In genomic region chr2:217698691-217699090, GRCh38 we compare ENCODE assay signal across 19 cellular contexts.
"Had no signal": no experiment of that assay in that cellular context is flagged by ENCODE, and none has a peak within 500 bp of the region (broad histone marks: within the 10 kb centered on the region; RNA-seq: fewer than 3 reads in every experiment).

No MANE protein-coding gene starts in this region.

- H3K4me1 Mint-ChIP-seq: central memory CD8-positive, alpha-beta T cell had no signal

- ATAC-seq: esophagus mucosa; heart left ventricle; naive thymus-derived CD4-positive, alpha-beta T cell; right cardiac atrium had no signal

- H3K9me3 ChIP-seq: heart left ventricle, neutrophil, suprapubic skin, uterus had no signal

- H3K36me3 Mint-ChIP-seq: naive thymus-derived CD4-positive, alpha-beta T cell; type B pancreatic cell had no signal

- H3K27ac ChIP-seq: dorsolateral prefrontal cortex, heart left ventricle, neutrophil, suprapubic skin had no signal

- H3K27ac Mint-ChIP-seq: naive thymus-derived CD4-positive, alpha-beta T cell; type B pancreatic cell had no signal

- H3K27me3 Mint-ChIP-seq: type B pancreatic cell had no signal

- H3K27me3 ChIP-seq: dorsolateral prefrontal cortex, heart left ventricle, neutrophil, suprapubic skin, uterus had no signal

- H3K4me3 Mint-ChIP-seq: central memory CD8-positive, alpha-beta T cell; naive thymus-derived CD4-positive, alpha-beta T cell; type B pancreatic cell had no signal

- H3K9me3 Mint-ChIP-seq: central memory CD8-positive, alpha-beta T cell; type B pancreatic cell had no signal

- DNase-seq: cortex of kidney; dorsolateral prefrontal cortex; effector CD8-positive, alpha-beta T cell; foreskin melanocyte; heart left ventricle; hippocampal formation; kidney glomerular epithelial cell; mammary epithelial cell; naive thymus-derived CD4-positive, alpha-beta T cell; right cardiac atrium; small intestine; stimulated activated CD4-positive, alpha-beta T cell treated with anti-CD3 and anti-CD28 coated beads, Interleukin-12 subunit alpha, Interleukin-12 subunit beta, amount 100 ng/mL, for 4 hours; stimulated activated naive CD4-positive, alpha-beta T cell treated with Interleukin-2 at 50 U/mL for 16 hours; uterus had no signal

- H3K4me3 ChIP-seq: dorsolateral prefrontal cortex, heart left ventricle, suprapubic skin, uterus had no signal

- H3K36me3 ChIP-seq: heart left ventricle, neutrophil, suprapubic skin, uterus had no signal
